Comparison of ENCODE assay signal across 21 cellular contexts in the genomic region with DNA sequence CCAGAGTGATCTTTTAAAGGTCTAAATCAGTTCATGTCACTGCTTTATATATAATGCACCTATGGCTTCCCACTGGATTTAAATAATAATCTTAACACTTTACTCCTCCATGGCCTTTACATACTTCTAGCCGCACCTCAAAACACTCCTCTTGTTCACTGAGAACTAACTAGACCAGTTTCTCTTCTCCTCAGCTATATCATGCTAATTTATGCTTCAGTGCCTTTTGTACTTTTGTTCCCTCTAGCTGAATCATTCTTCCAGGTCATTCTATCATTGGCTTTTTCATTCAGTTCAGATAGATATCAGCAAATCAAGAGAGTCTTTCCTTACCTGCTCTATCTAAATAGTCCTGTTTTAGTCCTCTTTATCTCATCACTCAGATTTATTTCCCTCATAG.
DNase-seq lines count a peak whose midpoint lies in the region; ATAC-seq and TF ChIP-seq lines count a peak whose summit lies in the region.
"Had no signal": no experiment of that assay in that cellular context is flagged by ENCODE, and none has a peak within 500 bp of the region (broad histone marks: within the 10 kb centered on the region; RNA-seq: fewer than 3 reads in every experiment).

No MANE protein-coding gene starts in this region.

- ATAC-seq in GM18519 (IDR thresholded peaks at IDR 0.05; ENCODE audit: low FRiP score, unreplicated experiment) (peak; percentile 44), HG03175 (IDR thresholded peaks at IDR 0.05; ENCODE audit: unreplicated experiment) (peak; percentile 50), HG03196 (IDR thresholded peaks at IDR 0.05; ENCODE audit: unreplicated experiment) (no peak)
- ATAC-seq: activated CD8-positive, alpha-beta memory T cell treated with anti-CD3 and anti-CD28 coated beads, Interleukin-2, amount 10 ng/mL, durations not matched to agents 7 days and 5 days; HepG2; right cardiac atrium had no signal

- TF ChIP-seq POLR2A in esophagus squamous epithelium (IDR thresholded peaks at IDR 0.05), result no peak

- DNase-seq in esophagus squamous epithelium (lab: John Stamatoyannopoulos, UW) (no peak), colonic mucosa (no peak), COLO829 (ENCODE audit: low spot score) (no peak), mucosa of gallbladder (ENCODE audit: low spot score) (no peak)
- DNase-seq: activated CD4-positive, alpha-beta T cell treated with anti-CD3 and anti-CD28 coated beads, Interleukin-2, amount 10 ng/mL, durations not matched to agents 24 days and 14 days; activated CD8-positive, alpha-beta memory T cell treated with anti-CD3 and anti-CD28 coated beads, Interleukin-2, amount 10 ng/mL, durations not matched to agents 7 days and 5 days; C1 segment of cervical spinal cord; cerebellar nuclear complex; effector memory CD4-positive, alpha-beta T cell; head of caudate nucleus; NCI-H146; NCI-H748 treated with DMSO at 0.1 percent for 48 hours; occipital lobe; right cardiac atrium; SHP77; stimulated activated CD8-positive, alpha-beta memory T cell treated with anti-CD3 and anti-CD28 coated beads, Interleukin-4, amount 100 ng/mL, for 48 hours had no signal

- 32 to 54% methylated on average over 1 of the region's 1 CpG for WGBS in esophagus squamous epithelium, 2 donors

- H3K4me1 ChIP-seq in esophagus squamous epithelium (peaks cover 0 to 65% (median 12%) of the 10 kb centered on the region in 3 donors), neutrophil (ENCODE audit: control insufficient read depth in 1 of 2, insufficient read depth in 1 of 2, low read depth in 1 of 2, low read length in 1 of 2) (no peaks in the 10 kb centered on the region), colonic mucosa (no peaks in the 10 kb centered on the region)

- H3K36me3 ChIP-seq in esophagus squamous epithelium, result no peaks in the 10 kb centered on the region
- H3K36me3 ChIP-seq in neutrophil, result peaks cover 20% of the 10 kb centered on the region
- no peaks in the 10 kb centered on the region for H3K36me3 ChIP-seq in colonic mucosa

- H3K27me3 ChIP-seq in esophagus squamous epithelium (no peaks in the 10 kb centered on the region), neutrophil (no peaks in the 10 kb centered on the region), colonic mucosa (no peaks in the 10 kb centered on the region)

- H3K27ac ChIP-seq in esophagus squamous epithelium (peak overlapping the region in 3 of 4 donors; percentile 70 to 81 (median 76)), neutrophil (peak overlapping the region; percentile 43), colonic mucosa (no peak overlapping the region)

- no peak overlapping the region for H3K9ac ChIP-seq in colonic mucosa (ENCODE audit: low read depth in 2 of 2, low read length in 2 of 2)

- no peak overlapping the region for H3K4me3 ChIP-seq in esophagus squamous epithelium
- H3K4me3 ChIP-seq in neutrophil (ENCODE audit: low read depth in 1 of 2, low read length in 1 of 2), result no peak overlapping the region
- no peak overlapping the region for H3K4me3 ChIP-seq in colonic mucosa

- TF ChIP-seq CTCF in esophagus squamous epithelium (IDR thresholded peaks at IDR 0.05) (no peak), neutrophil (IDR thresholded peaks at IDR 0.05) (no peak), colonic mucosa (IDR thresholded peaks at IDR 0.05) (no peak)

- intact Hi-C loops in esophagus squamous epithelium (cut with DNase I), result no loop called here
- intact Hi-C loops in colonic mucosa (cut with DNase I), result no loop called here

- H3K9me3 ChIP-seq in esophagus squamous epithelium (no peaks in the 10 kb centered on the region), neutrophil (no peaks in the 10 kb centered on the region), colonic mucosa (no peaks in the 10 kb centered on the region)
